Comparison of ENCODE assay signal across 18 cellular contexts in genomic region chr6:110880651-110881050, GRCh38. TPM values are rescaled to one million over a fixed set of nuclear protein-coding genes. Genes with fewer than 3 reads are reported as not detected.
DNase-seq lines count a peak whose midpoint lies in the region; ATAC-seq and TF ChIP-seq lines count a peak whose summit lies in the region.
"Had no signal": no experiment of that assay in that cellular context is flagged by ENCODE, and none has a peak within 500 bp of the region (broad histone marks: within the 10 kb centered on the region; RNA-seq: fewer than 3 reads in every experiment).

No MANE protein-coding gene starts in this region.

- no peak for ATAC-seq in activated T-cell treated with anti-CD3 and anti-CD28 coated beads, Interleukin-2, amount 50 U/mL, for 72 hours (replicated peaks in 1 of 2)
- no peak for ATAC-seq in GM18517 (IDR thresholded peaks at IDR 0.05; ENCODE audit: unreplicated experiment)
- ATAC-seq: upper lobe of right lung had no signal

- H3K9me3 ChIP-seq in neutrophil = no peaks in the 10 kb centered on the region
- H3K9me3 ChIP-seq in sigmoid colon = no peaks in the 10 kb centered on the region
- H3K9me3 ChIP-seq: SK-N-SH, upper lobe of right lung had no signal

- WGBS in sigmoid colon, 2 donors = 85 to 86% methylated on average over 9 of the region's 9 CpGs

- peaks cover 2 to 5% of the 10 kb centered on the region in 2 donors for H3K36me3 Mint-ChIP-seq in activated T-cell treated with anti-CD3 and anti-CD28 coated beads, Interleukin-2, amount 50 U/mL, for 72 hours (ENCODE audit: insufficient read depth in 2 of 2)
- H3K36me3 Mint-ChIP-seq in activated naive CD8-positive, alpha-beta T cell = peaks cover 13% of the 10 kb centered on the region

- peak overlapping the region; percentile 5; the same call in 1 of the 2 replicates for H3K4me3 ChIP-seq in HL-60 (replicated peaks; ENCODE audit: insufficient read depth, low read length)
- peak overlapping the region in 1 of 2 experiments; percentile 93 for H3K4me3 ChIP-seq in neutrophil (ENCODE audit: low read depth in 1 of 2, low read length in 1 of 2)
- H3K4me3 ChIP-seq in sigmoid colon = no peak overlapping the region
- H3K4me3 ChIP-seq: upper lobe of right lung had no signal

- no peaks in the 10 kb centered on the region for H3K9me3 Mint-ChIP-seq in activated T-cell treated with anti-CD3 and anti-CD28 coated beads, Interleukin-2, amount 50 U/mL, for 72 hours
- H3K9me3 Mint-ChIP-seq in activated naive CD8-positive, alpha-beta T cell (ENCODE audit: low read depth) = no peaks in the 10 kb centered on the region

- TF ChIP-seq POLR2A in sigmoid colon (IDR thresholded peaks at IDR 0.05) = no peak

- no peak for TF ChIP-seq CTCF in HL-60 (IDR thresholded peaks at IDR 0.05; ENCODE audit: insufficient read depth, low read length)
- no peak for TF ChIP-seq CTCF in neutrophil (IDR thresholded peaks at IDR 0.05)
- TF ChIP-seq CTCF in sigmoid colon (IDR thresholded peaks at IDR 0.05) = no peak

- DNase-seq in activated T-cell treated with anti-CD3 and anti-CD28 coated beads, Interleukin-2, amount 50 U/mL, for 72 hours = no peak
- DNase-seq in activated T-cell treated with anti-CD3 and anti-CD28 coated beads for 4 hours = no peak
- DNase-seq in HL-60 (ENCODE audit: low read depth in 1 of 2, low spot score in 1 of 2) = no peak
- DNase-seq in kidney tubule cell (ENCODE audit: low spot score) = no peak
- no peak for DNase-seq in sigmoid colon
- DNase-seq: DMS53; IMR-90; mammary epithelial cell; NCI-H1417; nucleus accumbens; OCI-M1; SK-N-SH; stimulated activated CD4-positive, alpha-beta T cell treated with anti-CD3 and anti-CD28 coated beads, Interleukin-2, amount 100 ng/mL, for 48 hours; upper lobe of right lung had no signal

- H3K4me3 Mint-ChIP-seq in activated T-cell treated with anti-CD3 and anti-CD28 coated beads, Interleukin-2, amount 50 U/mL, for 72 hours = peak overlapping the region; percentile 95
- H3K4me3 Mint-ChIP-seq in activated naive CD8-positive, alpha-beta T cell = peak overlapping the region; percentile 98

- TF ChIP-seq EP300 in sigmoid colon (IDR thresholded peaks at IDR 0.05) = no peak

- H3K27ac Mint-ChIP-seq in activated T-cell treated with anti-CD3 and anti-CD28 coated beads, Interleukin-2, amount 50 U/mL, for 72 hours = peak overlapping the region; percentile 76
- no peak overlapping the region for H3K27ac Mint-ChIP-seq in activated naive CD8-positive, alpha-beta T cell

- H3K27me3 ChIP-seq in HL-60 (ENCODE audit: insufficient read depth, poor library complexity, severe bottlenecking) (no peaks in the 10 kb centered on the region), neutrophil (no peaks in the 10 kb centered on the region), sigmoid colon (no peaks in the 10 kb centered on the region)
- H3K27me3 ChIP-seq: upper lobe of right lung had no signal

- no peak overlapping the region for H3K27ac ChIP-seq in HL-60 (replicated peaks)
- peak overlapping the region; percentile 85 for H3K27ac ChIP-seq in neutrophil
- H3K27ac ChIP-seq in sigmoid colon = no peak overlapping the region
- H3K27ac ChIP-seq: epithelial cell of prostate, upper lobe of right lung had no signal

- H3K27me3 Mint-ChIP-seq in activated T-cell treated with anti-CD3 and anti-CD28 coated beads, Interleukin-2, amount 50 U/mL, for 72 hours (ENCODE audit: low read depth) = no peaks in the 10 kb centered on the region
- no peaks in the 10 kb centered on the region for H3K27me3 Mint-ChIP-seq in activated naive CD8-positive, alpha-beta T cell

- intact Hi-C loops in sigmoid colon (cut with DNase I) = no loop called here

- H3K4me1 ChIP-seq in neutrophil (ENCODE audit: control insufficient read depth in 1 of 2, insufficient read depth in 1 of 2, low read depth in 1 of 2, low read length in 1 of 2) (peaks cover 82 to 87% of the 10 kb centered on the region in 2 experiments), sigmoid colon (peaks cover 0 to 86% (median 69%) of the 10 kb centered on the region in 4 donors)

- peaks cover 89% of the 10 kb centered on the region for H3K4me1 Mint-ChIP-seq in activated T-cell treated with anti-CD3 and anti-CD28 coated beads, Interleukin-2, amount 50 U/mL, for 72 hours (ENCODE audit: low read depth)
- peaks cover 89% of the 10 kb centered on the region for H3K4me1 Mint-ChIP-seq in activated naive CD8-positive, alpha-beta T cell (ENCODE audit: low read depth)

- H3K36me3 ChIP-seq in neutrophil (no peaks in the 10 kb centered on the region), sigmoid colon (no peaks in the 10 kb centered on the region)

RNA-seq across cellular contexts. Expression of gene AMD1, which starts 6.1 kb away (rescaled TPM):
- 10 to 100 TPM; 55.5 to 61.4 TPM for total RNA-seq in activated T-cell treated with anti-CD3 and anti-CD28 coated beads, Interleukin-2, amount 50 U/mL, for 72 hours
- 10 to 100 TPM; 44.6 to 74.2 (median 71.4) TPM for total RNA-seq in sigmoid colon
- polyA plus RNA-seq in sigmoid colon = 10 to 100 TPM; 45.0 to 64.7 (median 45.3) TPM
